ENCODE assay signal across 9 cellular contexts in the genomic region with DNA sequence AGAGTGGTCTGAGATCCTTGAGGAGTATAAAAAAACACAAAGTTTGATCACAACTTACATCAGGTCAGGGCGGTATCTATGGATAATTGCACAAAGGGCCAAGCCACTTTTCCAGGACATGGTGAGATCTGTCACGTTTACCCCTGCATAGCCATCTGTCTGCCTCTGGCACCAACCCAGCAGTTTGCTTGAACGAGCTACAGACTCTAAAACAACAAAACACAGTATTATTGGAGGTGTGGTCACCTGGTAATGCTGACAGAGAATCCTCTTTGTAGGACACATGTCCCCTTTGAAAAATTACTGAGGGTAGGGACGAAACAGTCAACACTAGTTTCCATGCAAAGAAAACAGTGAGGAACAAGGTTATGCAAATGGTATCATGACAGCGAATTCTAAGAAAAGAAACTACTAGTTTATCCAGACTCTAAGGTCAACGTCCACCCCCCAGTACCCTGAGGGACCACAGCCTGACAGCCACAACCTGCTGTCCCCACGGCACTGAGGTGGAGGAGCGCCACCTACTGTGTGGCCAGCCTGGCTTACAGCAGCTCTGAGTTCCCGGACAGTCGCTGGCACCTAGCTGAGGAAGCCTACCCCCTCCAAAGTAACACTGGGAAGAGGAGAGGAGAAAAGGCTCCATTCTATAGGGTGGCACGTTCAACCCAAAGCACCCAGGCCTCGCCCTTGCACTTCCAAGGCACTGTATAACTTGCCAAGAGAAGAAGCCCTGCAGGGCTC.
DNase-seq lines count a peak whose midpoint lies in the region; ATAC-seq and TF ChIP-seq lines count a peak whose summit lies in the region.
"Had no signal": no experiment of that assay in that cellular context is flagged by ENCODE, and none has a peak within 500 bp of the region (broad histone marks: within the 10 kb centered on the region; RNA-seq: fewer than 3 reads in every experiment).

No MANE protein-coding gene starts in this region.

- no peaks in the 10 kb centered on the region for H3K9me2 ChIP-seq in PC-9 (ENCODE audit: insufficient read depth)

- no peak overlapping the region for H3K27ac Mint-ChIP-seq in activated naive CD4-positive, alpha-beta T cell treated with anti-CD3 and anti-CD28 coated beads for 36 hours
- no peak overlapping the region for H3K27ac Mint-ChIP-seq in activated T-helper 2 cell treated with anti-CD3 and anti-CD28 coated beads, Interferon-gamma antibody, Interleukin-2, Interleukin-4, amounts not matched to agents 10 μg/mL and 5 μg/mL and 100 μg/mL, durations not matched to agents 14 hours and 24 hours and 36 hours
- H3K27ac Mint-ChIP-seq: activated B cell treated with CpG ODN at 0.5 μM for 24 hours had no signal

- no peaks in the 10 kb centered on the region for H3K79me2 ChIP-seq in PC-9 (ENCODE audit: low read depth)

- H3K9me3 Mint-ChIP-seq in activated naive CD4-positive, alpha-beta T cell treated with anti-CD3 and anti-CD28 coated beads for 36 hours = no peaks in the 10 kb centered on the region
- no peaks in the 10 kb centered on the region for H3K9me3 Mint-ChIP-seq in activated T-helper 2 cell treated with anti-CD3 and anti-CD28 coated beads, Interferon-gamma antibody, Interleukin-2, Interleukin-4, amounts not matched to agents 10 μg/mL and 5 μg/mL and 100 μg/mL, durations not matched to agents 14 hours and 24 hours and 36 hours
- H3K9me3 Mint-ChIP-seq: activated B cell treated with CpG ODN at 0.5 μM for 24 hours had no signal

- no peak overlapping the region for H2AFZ ChIP-seq in PC-9

- no peak for ATAC-seq in body of pancreas
- no peak for ATAC-seq in HG03354 (IDR thresholded peaks at IDR 0.05; ENCODE audit: poor library complexity, severe bottlenecking, unreplicated experiment)

- BruUV-seq in PC-9 (replicated peaks; lab: Mats Ljungman, UMichigan) = no TSS peak

- H3K36me3 ChIP-seq in body of pancreas (replicated peaks in 1 of 2; ENCODE audit: insufficient read depth in 1 of 2, low read depth in 2 of 2) (peaks cover 0 to 20% of the 10 kb centered on the region in 2 donors), kidney epithelial cell (ENCODE audit: control insufficient read depth, insufficient read depth, low read length) (no peaks in the 10 kb centered on the region), PC-9 (ENCODE audit: low read depth) (0 out of 2 replicates have a peak, but pooled peaks cover 3% of the 10 kb centered on the region), vagina (peaks cover 4 to 54% of the 10 kb centered on the region in 2 donors)

- POLR2A ChIA-PET in PC-9 (lab: Charles Lee; ENCODE audit: unreplicated experiment) = interaction anchor here (0.6 kb wide), 1 partner anchor 22 kb away, joined by 3 read pairs; no protein-coding TSS in a partner anchor

- H3K9me3 ChIP-seq in body of pancreas = no peaks in the 10 kb centered on the region
- no peaks in the 10 kb centered on the region for H3K9me3 ChIP-seq in PC-9 (ENCODE audit: insufficient read depth, low read depth)
- no peaks in the 10 kb centered on the region for H3K9me3 ChIP-seq in vagina

- H3K27ac ChIP-seq in body of pancreas (no peak overlapping the region), PC-9 (no peak overlapping the region), vagina (no peak overlapping the region)

- no peak overlapping the region for H3K4me3 ChIP-seq in body of pancreas
- H3K4me3 ChIP-seq in kidney epithelial cell (ENCODE audit: low read depth, low read length) = no peak overlapping the region
- H3K4me3 ChIP-seq in PC-9 = no peak overlapping the region
- H3K4me3 ChIP-seq in vagina = no peak overlapping the region

- CTCF ChIA-PET in activated naive CD4-positive, alpha-beta T cell treated with anti-CD3 and anti-CD28 coated beads for 36 hours (lab: Charles Lee) = interaction anchor here (0.6 to 1.6 kb wide), 4 partner anchors 30 to 62 kb away, joined by 3 to 6 read pairs (median 3); no protein-coding TSS in a partner anchor
- CTCF ChIA-PET in PC-9 (lab: Charles Lee) = no interaction called here

- H3K4me3 Mint-ChIP-seq in activated naive CD4-positive, alpha-beta T cell treated with anti-CD3 and anti-CD28 coated beads for 36 hours = no peak overlapping the region
- no peak overlapping the region for H3K4me3 Mint-ChIP-seq in activated T-helper 2 cell treated with anti-CD3 and anti-CD28 coated beads, Interferon-gamma antibody, Interleukin-2, Interleukin-4, amounts not matched to agents 10 μg/mL and 5 μg/mL and 100 μg/mL, durations not matched to agents 14 hours and 24 hours and 36 hours (ENCODE audit: low read depth)
- H3K4me3 Mint-ChIP-seq: activated B cell treated with CpG ODN at 0.5 μM for 24 hours had no signal

- H3K27me3 ChIP-seq in body of pancreas (no peaks in the 10 kb centered on the region), kidney epithelial cell (ENCODE audit: control insufficient read depth, insufficient read depth, low read length) (no peaks in the 10 kb centered on the region), PC-9 (ENCODE audit: insufficient read depth, low read depth) (no peaks in the 10 kb centered on the region), vagina (no peaks in the 10 kb centered on the region)

- TF ChIP-seq POLR2A in body of pancreas (IDR thresholded peaks at IDR 0.05) = no peak
- TF ChIP-seq POLR2A in vagina (IDR thresholded peaks at IDR 0.05) = no peak

- no peaks in the 10 kb centered on the region for H3F3A ChIP-seq in PC-9 (ENCODE audit: insufficient read depth, low read depth)

- intact Hi-C loops in activated naive CD4-positive, alpha-beta T cell treated with anti-CD3 and anti-CD28 coated beads for 36 hours (cut with micrococcal nuclease) = loop anchor here (10.0 kb wide), 1 partner anchor 133 kb away; a partner anchor contains a TSS
- intact Hi-C loops in body of pancreas (cut with DNase I) = no loop called here
- intact Hi-C loops in activated T-helper 2 cell treated with anti-CD3 and anti-CD28 coated beads, Interferon-gamma antibody, Interleukin-2, Interleukin-4, amounts not matched to agents 10 μg/mL and 5 μg/mL and 100 μg/mL, durations not matched to agents 14 hours and 24 hours and 36 hours (cut with micrococcal nuclease) = no loop called here
- intact Hi-C loops in PC-9 (cut with micrococcal nuclease; ENCODE audit: unreplicated experiment) = no loop called here
- intact Hi-C loops in vagina (cut with DNase I) = no loop called here

- H4K20me1 ChIP-seq in PC-9 (ENCODE audit: insufficient read depth) = no peaks in the 10 kb centered on the region

- H3K36me3 Mint-ChIP-seq in activated naive CD4-positive, alpha-beta T cell treated with anti-CD3 and anti-CD28 coated beads for 36 hours (ENCODE audit: low read depth) = peaks cover 28% of the 10 kb centered on the region
- H3K36me3 Mint-ChIP-seq in activated T-helper 2 cell treated with anti-CD3 and anti-CD28 coated beads, Interferon-gamma antibody, Interleukin-2, Interleukin-4, amounts not matched to agents 10 μg/mL and 5 μg/mL and 100 μg/mL, durations not matched to agents 14 hours and 24 hours and 36 hours (ENCODE audit: low read depth) = peaks cover 29% of the 10 kb centered on the region

- peak; percentile 15 for DNase-seq in activated naive CD4-positive, alpha-beta T cell treated with anti-CD3 and anti-CD28 coated beads for 36 hours
- no peak for DNase-seq in activated naive CD4-positive, alpha-beta T cell treated with anti-CD3 and anti-CD28 coated beads, Interleukin-2, amount 50 U/mL, for 16 hours
- DNase-seq in body of pancreas = peak in 3 of 4 donors; percentile 31 to 44 (median 39)
- no peak for DNase-seq in kidney epithelial cell (ENCODE audit: low read depth)
- DNase-seq in activated T-helper 2 cell treated with anti-CD3 and anti-CD28 coated beads, Interferon-gamma antibody, Interleukin-2, Interleukin-4, amounts not matched to agents 10 μg/mL and 5 μg/mL and 100 μg/mL, durations not matched to agents 14 hours and 24 hours and 36 hours (ENCODE audit: low spot score) = no peak
- DNase-seq in PC-9 = no peak
- no peak for DNase-seq in vagina (ENCODE audit: extremely low spot score in 2 of 2)
- DNase-seq: activated B cell treated with CpG ODN at 0.5 μM for 24 hours had no signal

- H3K4me1 ChIP-seq in body of pancreas (peaks cover 5% of the 10 kb centered on the region), PC-9 (replicated peaks; ENCODE audit: insufficient read depth) (no peaks in the 10 kb centered on the region), vagina (peaks cover 6% of the 10 kb centered on the region)

- no peaks in the 10 kb centered on the region for H3K27me3 Mint-ChIP-seq in activated naive CD4-positive, alpha-beta T cell treated with anti-CD3 and anti-CD28 coated beads for 36 hours (ENCODE audit: low read depth)
- no peaks in the 10 kb centered on the region for H3K27me3 Mint-ChIP-seq in activated T-helper 2 cell treated with anti-CD3 and anti-CD28 coated beads, Interferon-gamma antibody, Interleukin-2, Interleukin-4, amounts not matched to agents 10 μg/mL and 5 μg/mL and 100 μg/mL, durations not matched to agents 14 hours and 24 hours and 36 hours (ENCODE audit: low read depth)
- H3K27me3 Mint-ChIP-seq: activated B cell treated with CpG ODN at 0.5 μM for 24 hours had no signal

- TF ChIP-seq CTCF in body of pancreas (IDR thresholded peaks at IDR 0.05) = no peak
- peak; percentile 45 for TF ChIP-seq CTCF in kidney epithelial cell (IDR thresholded peaks at IDR 0.05; ENCODE audit: insufficient read depth, low read length, poor library complexity, severe bottlenecking)
- TF ChIP-seq CTCF in PC-9 (conservative IDR thresholded peaks at IDR 0.05) = no peak; the same call in 1 of the 2 replicates
- TF ChIP-seq CTCF in vagina (IDR thresholded peaks at IDR 0.05) = no peak

- 65 to 69% methylated on average over 12 of the region's 12 CpGs for WGBS in body of pancreas, 2 donors

- H3K4me1 Mint-ChIP-seq in activated naive CD4-positive, alpha-beta T cell treated with anti-CD3 and anti-CD28 coated beads for 36 hours (ENCODE audit: low read depth) = no peaks in the 10 kb centered on the region
- H3K4me1 Mint-ChIP-seq in activated T-helper 2 cell treated with anti-CD3 and anti-CD28 coated beads, Interferon-gamma antibody, Interleukin-2, Interleukin-4, amounts not matched to agents 10 μg/mL and 5 μg/mL and 100 μg/mL, durations not matched to agents 14 hours and 24 hours and 36 hours (ENCODE audit: low read depth) = no peaks in the 10 kb centered on the region

- H3K4me2 ChIP-seq in PC-9 = no peak overlapping the region

Comparison
In these comparisons a context has a peak if more than half of its experiments do, and no peak if none do; other contexts are left out.
1. DNase-seq: peak in activated naive CD4-positive, alpha-beta T cell treated with anti-CD3 and anti-CD28 coated beads for 36 hours (single experiment) and body of pancreas (3 of 4); none in activated naive CD4-positive, alpha-beta T cell treated with anti-CD3 and anti-CD28 coated beads, Interleukin-2, amount 50 U/mL, for 16 hours (single experiment), kidney epithelial cell (single experiment), activated T-helper 2 cell treated with anti-CD3 and anti-CD28 coated beads, Interferon-gamma antibody, Interleukin-2, Interleukin-4, amounts not matched to agents 10 μg/mL and 5 μg/mL and 100 μg/mL, durations not matched to agents 14 hours and 24 hours and 36 hours (single experiment), PC-9 (0 of 2) and vagina (0 of 2).